8 cellular contexts compared by ENCODE assay signal in the genomic region with DNA sequence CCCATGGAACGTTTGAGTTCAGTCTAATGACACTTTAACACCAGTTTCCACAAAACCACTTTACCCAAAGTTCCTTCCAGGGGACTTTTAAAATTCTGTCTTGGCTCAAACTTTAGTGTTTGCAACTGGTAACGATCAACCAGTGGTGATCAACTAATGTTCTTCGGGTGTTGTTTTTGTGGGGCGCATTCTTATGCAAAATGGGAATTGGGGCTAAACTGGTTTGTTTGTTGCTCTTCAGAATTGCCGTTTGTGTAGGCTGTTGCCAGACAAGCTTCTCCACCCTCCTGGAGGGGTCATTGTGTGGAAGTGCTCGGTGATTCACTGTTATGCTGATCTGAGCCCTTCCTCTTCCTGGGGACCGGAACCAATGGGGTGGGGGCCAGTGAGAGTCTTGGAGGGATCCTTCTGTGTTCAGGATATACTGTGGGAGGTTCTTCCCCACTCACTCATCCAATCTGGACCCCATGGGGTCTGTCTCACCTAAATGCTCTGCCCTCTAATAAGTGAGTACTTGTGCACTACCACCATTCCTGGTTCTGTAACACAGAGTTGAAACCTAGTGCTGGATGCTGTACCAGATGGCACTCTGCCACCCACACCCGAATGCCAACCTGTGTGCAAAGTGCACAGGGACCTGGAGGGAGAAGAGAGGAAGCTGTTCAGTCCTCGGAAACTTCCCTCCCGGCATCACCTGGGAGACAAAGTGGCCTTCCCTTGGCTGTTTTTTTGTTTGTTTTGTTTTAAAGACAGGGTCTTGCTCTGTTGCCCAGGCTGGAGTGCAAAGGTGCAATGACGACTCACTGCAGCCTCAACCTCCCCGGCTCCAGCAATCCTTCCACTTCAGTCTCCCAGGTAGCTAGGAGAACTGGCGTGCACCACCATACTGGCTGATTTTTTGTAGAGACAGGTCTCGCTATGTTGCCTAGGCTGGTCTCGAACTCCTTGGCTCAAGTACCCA. TPM values are rescaled to one million over a fixed set of nuclear protein-coding genes. Genes with fewer than 3 reads are reported as not detected.
DNase-seq lines count a peak whose midpoint lies in the region; ATAC-seq, FAIRE-seq and TF ChIP-seq lines count a peak whose summit lies in the region.

No MANE protein-coding gene starts in this region.

- no peak for ATAC-seq in GM18873 (IDR thresholded peaks at IDR 0.05; ENCODE audit: low FRiP score, unreplicated experiment)
- ATAC-seq in HG02973 (IDR thresholded peaks at IDR 0.05; ENCODE audit: unreplicated experiment): no peak

- H3K4me2 ChIP-seq in OCI-LY3 (ENCODE audit: low read length): peak overlapping the region; percentile 93

- 0 out of 2 replicates have a peak, but pooled peaks cover 5% of the 10 kb centered on the region for H4K20me1 ChIP-seq in OCI-LY3 (ENCODE audit: insufficient read depth, low read length)

- H3K27ac ChIP-seq in OCI-LY3 (ENCODE audit: low read length): peak overlapping the region; percentile 99
- peak overlapping the region; percentile 42 for H3K27ac ChIP-seq in muscle layer of duodenum (ENCODE audit: low read length)

- H3K4me3 ChIP-seq in OCI-LY3 (ENCODE audit: low read length) (peak overlapping the region; percentile 81), bronchial epithelial cell (ENCODE audit: low read depth, low read length) (no peak overlapping the region), muscle layer of duodenum (ENCODE audit: low read depth in 1 of 2, low read length in 2 of 2) (peak overlapping the region; percentile 63 to 64)

- H3K9ac ChIP-seq in OCI-LY3 (ENCODE audit: low read length): peak overlapping the region; percentile 70

- peaks cover 70% of the 10 kb centered on the region for H3K79me2 ChIP-seq in OCI-LY3 (ENCODE audit: low read length)

- no peaks in the 10 kb centered on the region for H3K9me3 ChIP-seq in OCI-LY3 (ENCODE audit: insufficient read depth, low read length)
- no peaks in the 10 kb centered on the region for H3K9me3 ChIP-seq in muscle layer of duodenum (ENCODE audit: control insufficient read depth in 1 of 2, low read length in 2 of 2)

- H3K27me3 ChIP-seq in OCI-LY3 (ENCODE audit: low read depth, low read length) (no peaks in the 10 kb centered on the region), bronchial epithelial cell (ENCODE audit: control insufficient read depth, insufficient read depth, low read length) (no peaks in the 10 kb centered on the region), muscle layer of duodenum (ENCODE audit: low read depth, low read length) (no peaks in the 10 kb centered on the region)

- H2AFZ ChIP-seq in OCI-LY3 (ENCODE audit: low read depth, low read length): no peak overlapping the region

- DNase-seq in G401 (ENCODE audit: low spot score): peak; percentile 24
- DNase-seq in bronchial epithelial cell (ENCODE audit: low read depth): peak; percentile 56
- no peak for DNase-seq in NK-92 (lab: John Stamatoyannopoulos, UW; ENCODE audit: unreplicated experiment)
- no peak for DNase-seq in cerebellar nuclear complex (lab: John Stamatoyannopoulos, UW)

- in situ Hi-C loops in G401 (cut with HindIII; ENCODE audit: low sequenced_read_pairs): no loop called here

- H3K36me3 ChIP-seq in OCI-LY3 (replicated peaks; ENCODE audit: low read depth, low read length): peaks cover 3% of the 10 kb centered on the region
- no peaks in the 10 kb centered on the region for H3K36me3 ChIP-seq in bronchial epithelial cell (ENCODE audit: control insufficient read depth, insufficient read depth, low read length)
- H3K36me3 ChIP-seq in muscle layer of duodenum (ENCODE audit: control insufficient read depth in 1 of 2, insufficient read depth in 2 of 2, low read length in 2 of 2): no peaks in the 10 kb centered on the region

- no peak for FAIRE-seq in bronchial epithelial cell (lab: Jason Lieb, UNC)

- no peak for TF ChIP-seq CTCF in OCI-LY3 (IDR thresholded peaks at IDR 0.05; ENCODE audit: low read depth, low read length)
- no peak for TF ChIP-seq CTCF in bronchial epithelial cell (IDR thresholded peaks at IDR 0.05; ENCODE audit: insufficient read depth, low read length, severe bottlenecking)

- H3K4me1 ChIP-seq in OCI-LY3 (ENCODE audit: low read length): peaks cover 58% of the 10 kb centered on the region
- H3K4me1 ChIP-seq in muscle layer of duodenum (ENCODE audit: control insufficient read depth in 1 of 2, insufficient read depth in 2 of 2, low read length in 2 of 2): peaks cover 0 to 11% of the 10 kb centered on the region in 2 donors

RNA-seq across cellular contexts. Expression of gene NFE2L3, which starts 2.1 kb away (rescaled TPM):
- 211 and 236 TPM in 2 replicates for total RNA-seq in G401 (2014; rRNA removed; shearing (Covaris generic))
- 5.8 and 6.4 TPM in 2 replicates for total RNA-seq in bronchial epithelial cell

RNA-seq across cellular contexts. Expression of gene HNRNPA2B1, which starts 46.4 kb away (rescaled TPM):
- 256 and 358 TPM in 2 replicates for total RNA-seq in G401 (2014; rRNA removed; shearing (Covaris generic))
- 62.7 and 107 TPM in 2 replicates for total RNA-seq in bronchial epithelial cell

RNA-seq across cellular contexts. Expression of gene CBX3, which starts 47.4 kb away (rescaled TPM):
- total RNA-seq in G401 (2014; rRNA removed; shearing (Covaris generic)): 344 and 437 TPM in 2 replicates
- total RNA-seq in bronchial epithelial cell: 52.9 and 87.7 TPM in 2 replicates

Comparison
In these comparisons a context has a peak if more than half of its experiments do, and no peak if none do; other contexts are left out.
1. DNase-seq: peak in G401 (single experiment) and bronchial epithelial cell (single experiment); none in NK-92 (single experiment) and cerebellar nuclear complex (0 of 2).
2. RNA of gene NFE2L3, which starts 2.1 kb away (total RNA-seq): 211 to 236 TPM in G401; 5.8 to 6.4 TPM in bronchial epithelial cell; every median in the first group is over 10 times any median in the second.